In the genomic region with DNA sequence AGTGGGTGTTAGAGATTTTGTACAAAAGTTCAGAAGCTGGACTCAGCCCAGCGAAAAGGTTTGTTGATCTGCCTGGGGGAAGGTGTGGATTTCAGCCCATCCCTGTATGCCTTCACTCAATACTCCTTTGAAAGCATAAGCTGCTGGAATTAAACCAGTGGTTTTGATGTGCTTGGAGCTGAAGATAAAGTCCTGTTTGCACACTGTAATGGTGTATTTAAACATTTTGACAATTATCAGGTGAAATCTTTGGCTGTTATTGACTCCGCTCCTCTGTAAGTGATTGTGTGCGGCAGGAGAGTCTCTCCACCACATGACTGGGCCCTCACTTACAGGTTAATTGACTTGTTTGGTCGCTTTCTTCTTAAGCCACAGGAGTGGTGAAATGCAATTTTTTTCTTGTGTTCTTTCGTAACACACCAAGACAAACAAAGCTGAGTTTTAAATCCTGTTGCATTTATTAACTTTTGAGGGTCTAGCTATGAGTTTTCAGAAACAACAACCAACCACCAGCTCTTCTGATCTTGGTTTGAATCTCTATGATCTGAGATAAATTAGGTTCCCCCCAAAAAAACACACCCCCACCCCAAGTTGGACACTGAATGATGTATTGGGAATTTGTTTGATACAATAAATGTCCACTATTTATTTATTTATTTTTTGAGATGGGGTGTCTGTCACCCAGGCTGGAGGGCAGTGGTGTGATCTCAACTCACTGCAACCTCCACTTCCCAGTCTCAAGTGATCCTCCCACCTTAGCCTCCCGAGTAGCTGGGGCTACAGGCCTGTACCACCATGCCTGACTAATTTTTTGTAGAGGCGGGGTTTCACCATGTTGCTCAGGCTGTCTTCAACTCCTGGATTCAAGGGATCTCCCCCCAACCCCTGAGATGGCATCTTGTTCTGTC, we compare ENCODE assay signal across 16 cellular contexts. TPM values are rescaled to one million over a fixed set of nuclear protein-coding genes. Genes with fewer than 3 reads are reported as not detected.
DNase-seq lines count a peak whose midpoint lies in the region; ATAC-seq and TF ChIP-seq lines count a peak whose summit lies in the region.
"Had no signal": no experiment of that assay in that cellular context is flagged by ENCODE, and none has a peak within 500 bp of the region (broad histone marks: within the 10 kb centered on the region; RNA-seq: fewer than 3 reads in every experiment).

No MANE protein-coding gene starts in this region.

- no peaks in the 10 kb centered on the region for H3K36me3 Mint-ChIP-seq in H9 (ENCODE audit: insufficient read depth in 1 of 3, low read depth in 3 of 3)
- H3K36me3 Mint-ChIP-seq in activated CD4-positive, alpha-beta memory T cell treated with anti-CD3 and anti-CD28 coated beads for 36 hours = no peaks in the 10 kb centered on the region
- H3K36me3 Mint-ChIP-seq: natural killer cell had no signal

- no peak overlapping the region for H4K91ac ChIP-seq in H9 (ENCODE audit: insufficient read length, low read depth, low read length)

- H3K27ac Mint-ChIP-seq in H9 = no peak overlapping the region
- no peak overlapping the region for H3K27ac Mint-ChIP-seq in activated CD4-positive, alpha-beta memory T cell treated with anti-CD3 and anti-CD28 coated beads for 36 hours
- H3K27ac Mint-ChIP-seq: natural killer cell had no signal

- no peak overlapping the region for H3K4me3 ChIP-seq in breast epithelium
- H3K4me3 ChIP-seq in lung = no peak overlapping the region
- H3K4me3 ChIP-seq: adrenal gland, coronary artery, skin epidermis, thoracic aorta had no signal

- H3K79me2 ChIP-seq in H9 (ENCODE audit: insufficient read depth, low read length) = no peaks in the 10 kb centered on the region

- ATAC-seq in lung (ENCODE audit: insufficient read depth, low FRiP score) = peak; percentile 41
- ATAC-seq in GM18867 (IDR thresholded peaks at IDR 0.05; ENCODE audit: unreplicated experiment) = no peak
- ATAC-seq: natural killer cell had no signal

- CTCF ChIA-PET in activated CD4-positive, alpha-beta memory T cell treated with anti-CD3 and anti-CD28 coated beads for 36 hours (lab: Charles Lee) = interaction anchor here (0.9 to 3.2 kb wide), 2 partner anchors 32 to 72 kb away, joined by 3 to 20 read pairs; no protein-coding TSS in a partner anchor

- no peak overlapping the region for H3K4me3 Mint-ChIP-seq in H9
- H3K4me3 Mint-ChIP-seq in activated CD4-positive, alpha-beta memory T cell treated with anti-CD3 and anti-CD28 coated beads for 36 hours = no peak overlapping the region
- H3K4me3 Mint-ChIP-seq: natural killer cell had no signal

- no peaks in the 10 kb centered on the region for H3K4me1 ChIP-seq in H9 (ENCODE audit: insufficient read depth, low read length)
- H3K4me1 ChIP-seq in breast epithelium = no peaks in the 10 kb centered on the region
- H3K4me1 ChIP-seq in lung (ENCODE audit: control insufficient read depth in 2 of 2, insufficient read depth in 2 of 2, low read length in 2 of 2) = peaks cover 0 to 1% of the 10 kb centered on the region in 2 donors
- H3K4me1 ChIP-seq: adrenal gland had no signal

- H2BK5ac ChIP-seq in H9 (ENCODE audit: insufficient read length, low read length) = no peak overlapping the region

- intact Hi-C loops in breast epithelium (cut with DNase I; ENCODE audit: low total_unique reads) = loop anchor here (1.0 kb wide), 1 partner anchor 28 kb away; no protein-coding TSS in a partner anchor
- intact Hi-C loops in activated CD4-positive, alpha-beta memory T cell treated with anti-CD3 and anti-CD28 coated beads for 36 hours (cut with micrococcal nuclease) = no loop called here

- no peak overlapping the region for H4K5ac ChIP-seq in H9 (ENCODE audit: insufficient read length, low read depth, low read length)

- H3K9me3 ChIP-seq in H9 (ENCODE audit: control insufficient read depth, low read depth, low read length) (no peaks in the 10 kb centered on the region), breast epithelium (no peaks in the 10 kb centered on the region), lung (ENCODE audit: control insufficient read depth in 2 of 2, insufficient read depth in 1 of 2, low read length in 1 of 2) (no peaks in the 10 kb centered on the region)
- H3K9me3 ChIP-seq: adrenal gland, thoracic aorta had no signal

- H2BK15ac ChIP-seq in H9 (ENCODE audit: low read depth, low read length) = no peak overlapping the region

- no peak overlapping the region for H3K56ac ChIP-seq in H9 (ENCODE audit: insufficient read length, low read depth, low read length)

- H2BK20ac ChIP-seq in H9 (ENCODE audit: low read depth, low read length, poor library complexity, severe bottlenecking) = no peak overlapping the region

- H2BK120ac ChIP-seq in H9 (ENCODE audit: low read depth, low read length, poor library complexity, severe bottlenecking) = no peak overlapping the region

- no peak overlapping the region for H3K4ac ChIP-seq in H9 (ENCODE audit: low read depth, low read length)

- H3K23ac ChIP-seq in H9 (ENCODE audit: insufficient read length, low read depth, low read length) = no peak overlapping the region

- no peak overlapping the region for H3T11ph ChIP-seq in H9 (ENCODE audit: low read length)

- H3K9ac ChIP-seq in H9 (ENCODE audit: extremely low read depth, insufficient read length, low read length) = no peak overlapping the region

- H3K27ac ChIP-seq in H9 (ENCODE audit: insufficient read length, low read depth, low read length) (no peak overlapping the region), breast epithelium (peak overlapping the region; percentile 40 to 57), lung (ENCODE audit: low read depth in 1 of 2, low read length in 1 of 2) (peak overlapping the region in 1 of 2 donors; percentile 62)
- H3K27ac ChIP-seq: adrenal gland, coronary artery, thoracic aorta had no signal

- no peaks in the 10 kb centered on the region for H3K79me1 ChIP-seq in H9 (ENCODE audit: insufficient read depth, low read depth, low read length, poor library complexity, severe bottlenecking)

- H2AK5ac ChIP-seq in H9 (ENCODE audit: insufficient read length, low read length) = no peak overlapping the region

- H3K14ac ChIP-seq in H9 (ENCODE audit: insufficient read depth, low read length) = no peak overlapping the region

- no CpG with 5 or more reads among the region's 7 CpGs for WGBS in H9 (ENCODE audit: extremely low coverage, insufficient read length, low lambda C conversion rate)
- WGBS in lung, 2 donors = 68 to 72% methylated on average over 7 of the region's 7 CpGs

- DNase-seq in H9 (no peak), NCI-H146 (lab: John Stamatoyannopoulos, UW) (peak; percentile 48), breast epithelium (ENCODE audit: low spot score in 2 of 2) (no peak), lung (ENCODE audit: low spot score) (no peak), NCI-H82 treated with DMSO at 0.1 percent for 48 hours (lab: John Stamatoyannopoulos, UW; ENCODE audit: unreplicated experiment) (no peak)
- no peak for DNase-seq in activated CD4-positive, alpha-beta memory T cell treated with anti-CD3 and anti-CD28 coated beads for 36 hours
- no peak for DNase-seq in activated naive CD4-positive, alpha-beta T cell (lab: John Stamatoyannopoulos, UW)
- DNase-seq: adrenal gland, natural killer cell, NCI-H2081, RPMI8226, T1000 had no signal

- H3K9me3 Mint-ChIP-seq in H9 = no peaks in the 10 kb centered on the region
- no peaks in the 10 kb centered on the region for H3K9me3 Mint-ChIP-seq in activated CD4-positive, alpha-beta memory T cell treated with anti-CD3 and anti-CD28 coated beads for 36 hours
- H3K9me3 Mint-ChIP-seq: natural killer cell had no signal

- H4K20me1 ChIP-seq in H9 (ENCODE audit: control insufficient read depth, insufficient read depth, insufficient read length) = no peaks in the 10 kb centered on the region

- TF ChIP-seq CTCF in H9 (conservative IDR thresholded peaks at IDR 0.05) (no peak), breast epithelium (IDR thresholded peaks at IDR 0.05) (no peak), lung (IDR thresholded peaks at IDR 0.05; ENCODE audit: control extremely low read depth, extremely low read depth) (no peak)

- H2AFZ ChIP-seq in H9 (ENCODE audit: low read length) = peak overlapping the region; percentile 33

- POLR2A ChIA-PET in activated CD4-positive, alpha-beta memory T cell treated with anti-CD3 and anti-CD28 coated beads for 36 hours (lab: Charles Lee) = interaction anchor here (1.0 to 1.8 kb wide), 2 partner anchors 32 to 155 kb away, joined by 3 to 5 read pairs; no protein-coding TSS in a partner anchor

- peaks cover 2 to 7% of the 10 kb centered on the region in 2 experiments; a peak in 3 of 4 replicates for H3K4me1 Mint-ChIP-seq in H9
- peaks cover 41% of the 10 kb centered on the region for H3K4me1 Mint-ChIP-seq in activated CD4-positive, alpha-beta memory T cell treated with anti-CD3 and anti-CD28 coated beads for 36 hours (ENCODE audit: low read depth)

- H3K4me2 ChIP-seq in H9 (ENCODE audit: insufficient read depth, insufficient read length, low read length) = no peak overlapping the region

- H3K36me3 ChIP-seq in breast epithelium = no peaks in the 10 kb centered on the region
- no peaks in the 10 kb centered on the region for H3K36me3 ChIP-seq in lung (ENCODE audit: control insufficient read depth in 2 of 2, insufficient read depth in 2 of 2, low read length in 2 of 2)
- H3K36me3 ChIP-seq: adrenal gland, thoracic aorta had no signal

- no peak overlapping the region for H2BK12ac ChIP-seq in H9 (ENCODE audit: insufficient read length, low read depth, low read length)

- no peaks in the 10 kb centered on the region for H3K23me2 ChIP-seq in H9 (ENCODE audit: insufficient read length, low read depth, low read length, poor library complexity, severe bottlenecking)

- H3K27me3 Mint-ChIP-seq in H9 (ENCODE audit: low read depth) = no peaks in the 10 kb centered on the region
- no peaks in the 10 kb centered on the region for H3K27me3 Mint-ChIP-seq in activated CD4-positive, alpha-beta memory T cell treated with anti-CD3 and anti-CD28 coated beads for 36 hours

- H3K27me3 ChIP-seq in H9 (ENCODE audit: insufficient read depth, low read length) (no peaks in the 10 kb centered on the region), breast epithelium (no peaks in the 10 kb centered on the region), lung (ENCODE audit: control insufficient read depth, insufficient read depth) (no peaks in the 10 kb centered on the region)
- H3K27me3 ChIP-seq: adrenal gland had no signal

- H3K18ac ChIP-seq in H9 (ENCODE audit: insufficient read length, low read depth, low read length) = no peak overlapping the region

- no peak for TF ChIP-seq POLR2A in breast epithelium (IDR thresholded peaks at IDR 0.05)

- no peak overlapping the region for H4K8ac ChIP-seq in H9 (replicated peaks; ENCODE audit: insufficient read length, low read depth, low read length)

RNA-seq across cellular contexts. Expression of gene NCOA3, which starts 46.3 kb away (rescaled TPM):
- total RNA-seq in H9 (2021) = 22.3 and 23.3 TPM in 2 replicates
- total RNA-seq in breast epithelium = 10 to 100 TPM; 40.6 to 57.1 (median 45.1) TPM
- total RNA-seq in lung = 10 to 100 TPM; 31.9 to 69.4 TPM
- 10 to 100 TPM in 1 of 2 donors, 1 to 10 TPM in 1; 5.5 to 13.2 TPM for polyA plus RNA-seq in lung
- 10 to 100 TPM; 72.0 to 81.8 TPM for total RNA-seq in activated CD4-positive, alpha-beta memory T cell treated with anti-CD3 and anti-CD28 coated beads for 36 hours
